1 cellular context compared by ENCODE assay signal in the genomic region with DNA sequence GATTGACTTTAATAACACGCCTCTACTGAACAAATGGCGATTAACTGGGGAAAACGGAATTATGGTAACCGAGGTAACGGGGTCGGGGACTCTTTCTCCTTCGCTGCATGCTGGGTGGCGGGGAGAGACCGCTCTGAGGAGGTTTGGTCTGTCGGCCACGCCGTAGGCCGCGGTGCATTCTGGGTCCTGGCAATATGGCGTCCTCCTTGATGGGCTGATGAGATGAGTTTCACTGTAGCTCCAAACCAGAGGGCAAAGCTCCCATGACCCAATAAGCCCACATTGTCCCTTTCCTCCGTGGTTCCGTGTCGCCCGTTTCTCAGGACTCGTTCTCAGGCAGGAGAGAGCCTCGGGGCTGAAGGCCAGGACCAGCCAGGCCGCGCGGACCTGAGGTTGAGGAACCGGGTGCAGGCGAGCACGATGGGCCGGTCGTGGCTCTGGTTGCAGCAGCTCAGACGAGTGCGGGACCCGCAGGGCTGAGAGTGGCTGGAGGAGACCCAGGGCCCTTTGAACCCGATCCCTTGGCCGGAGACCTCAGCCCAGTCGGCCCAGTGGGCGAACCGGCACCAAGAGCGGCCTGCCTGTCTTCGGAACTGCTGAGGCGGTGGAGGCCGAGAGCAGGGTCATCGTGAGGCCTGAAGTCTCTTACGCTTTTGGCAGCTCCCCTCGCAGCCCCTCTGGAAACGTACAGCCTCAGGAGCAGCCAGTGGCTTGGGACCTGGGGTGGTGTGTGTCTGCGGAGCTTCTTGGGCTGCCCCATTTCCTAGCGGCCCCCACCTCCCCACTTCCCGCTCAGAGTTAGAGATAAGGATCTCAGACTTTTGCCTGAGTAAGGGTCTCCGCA.
TF ChIP-seq lines count a peak whose summit lies in the region.

A gene with protein sequence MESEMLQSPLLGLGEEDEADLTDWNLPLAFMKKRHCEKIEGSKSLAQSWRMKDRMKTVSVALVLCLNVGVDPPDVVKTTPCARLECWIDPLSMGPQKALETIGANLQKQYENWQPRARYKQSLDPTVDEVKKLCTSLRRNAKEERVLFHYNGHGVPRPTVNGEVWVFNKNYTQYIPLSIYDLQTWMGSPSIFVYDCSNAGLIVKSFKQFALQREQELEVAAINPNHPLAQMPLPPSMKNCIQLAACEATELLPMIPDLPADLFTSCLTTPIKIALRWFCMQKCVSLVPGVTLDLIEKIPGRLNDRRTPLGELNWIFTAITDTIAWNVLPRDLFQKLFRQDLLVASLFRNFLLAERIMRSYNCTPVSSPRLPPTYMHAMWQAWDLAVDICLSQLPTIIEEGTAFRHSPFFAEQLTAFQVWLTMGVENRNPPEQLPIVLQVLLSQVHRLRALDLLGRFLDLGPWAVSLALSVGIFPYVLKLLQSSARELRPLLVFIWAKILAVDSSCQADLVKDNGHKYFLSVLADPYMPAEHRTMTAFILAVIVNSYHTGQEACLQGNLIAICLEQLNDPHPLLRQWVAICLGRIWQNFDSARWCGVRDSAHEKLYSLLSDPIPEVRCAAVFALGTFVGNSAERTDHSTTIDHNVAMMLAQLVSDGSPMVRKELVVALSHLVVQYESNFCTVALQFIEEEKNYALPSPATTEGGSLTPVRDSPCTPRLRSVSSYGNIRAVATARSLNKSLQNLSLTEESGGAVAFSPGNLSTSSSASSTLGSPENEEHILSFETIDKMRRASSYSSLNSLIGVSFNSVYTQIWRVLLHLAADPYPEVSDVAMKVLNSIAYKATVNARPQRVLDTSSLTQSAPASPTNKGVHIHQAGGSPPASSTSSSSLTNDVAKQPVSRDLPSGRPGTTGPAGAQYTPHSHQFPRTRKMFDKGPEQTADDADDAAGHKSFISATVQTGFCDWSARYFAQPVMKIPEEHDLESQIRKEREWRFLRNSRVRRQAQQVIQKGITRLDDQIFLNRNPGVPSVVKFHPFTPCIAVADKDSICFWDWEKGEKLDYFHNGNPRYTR (N-terminal part only) (plus strand): TSS at position 184 of the 844 bp plus-strand sequence. CDS start 792 bp downstream, outside the sequence.

TF ChIP-seq in HepG2, 621 proteins besides CTCF, POLR2A, EP300 and RAD21 (continued from another document and continues in another):
- TF ChIP-seq CREM (IDR thresholded peaks at IDR 0.05) = peak; percentile 86
- TF ChIP-seq CREM (CRISPR knock-in tag; IDR thresholded peaks at IDR 0.05) = no peak
- TF ChIP-seq ZNF773 (CRISPR knock-in tag; IDR thresholded peaks at IDR 0.05; ENCODE audit: borderline replicate concordance) = no peak
- TF ChIP-seq EZH2 (conservative IDR thresholded peaks at IDR 0.05; ENCODE audit: low read depth, low read length) = no peak
- TF ChIP-seq ZNF260 (CRISPR knock-in tag; IDR thresholded peaks at IDR 0.05; ENCODE audit: borderline replicate concordance, low read depth) = no peak
- TF ChIP-seq PPARG (CRISPR knock-in tag; conservative IDR thresholded peaks at IDR 0.05) = peak; percentile 62; the same call in 1 of the 2 replicates
- TF ChIP-seq ZFP41 (CRISPR knock-in tag; IDR thresholded peaks at IDR 0.05; ENCODE audit: borderline replicate concordance) = no peak; the same call in 1 of the 2 replicates
- TF ChIP-seq, protein P1, sequence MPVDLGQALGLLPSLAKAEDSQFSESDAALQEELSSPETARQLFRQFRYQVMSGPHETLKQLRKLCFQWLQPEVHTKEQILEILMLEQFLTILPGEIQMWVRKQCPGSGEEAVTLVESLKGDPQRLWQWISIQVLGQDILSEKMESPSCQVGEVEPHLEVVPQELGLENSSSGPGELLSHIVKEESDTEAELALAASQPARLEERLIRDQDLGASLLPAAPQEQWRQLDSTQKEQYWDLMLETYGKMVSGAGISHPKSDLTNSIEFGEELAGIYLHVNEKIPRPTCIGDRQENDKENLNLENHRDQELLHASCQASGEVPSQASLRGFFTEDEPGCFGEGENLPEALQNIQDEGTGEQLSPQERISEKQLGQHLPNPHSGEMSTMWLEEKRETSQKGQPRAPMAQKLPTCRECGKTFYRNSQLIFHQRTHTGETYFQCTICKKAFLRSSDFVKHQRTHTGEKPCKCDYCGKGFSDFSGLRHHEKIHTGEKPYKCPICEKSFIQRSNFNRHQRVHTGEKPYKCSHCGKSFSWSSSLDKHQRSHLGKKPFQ (CRISPR knock-in tag; IDR thresholded peaks at IDR 0.05; ENCODE audit: insufficient replicate concordance) = peak; percentile 86
- TF ChIP-seq, protein P2, sequence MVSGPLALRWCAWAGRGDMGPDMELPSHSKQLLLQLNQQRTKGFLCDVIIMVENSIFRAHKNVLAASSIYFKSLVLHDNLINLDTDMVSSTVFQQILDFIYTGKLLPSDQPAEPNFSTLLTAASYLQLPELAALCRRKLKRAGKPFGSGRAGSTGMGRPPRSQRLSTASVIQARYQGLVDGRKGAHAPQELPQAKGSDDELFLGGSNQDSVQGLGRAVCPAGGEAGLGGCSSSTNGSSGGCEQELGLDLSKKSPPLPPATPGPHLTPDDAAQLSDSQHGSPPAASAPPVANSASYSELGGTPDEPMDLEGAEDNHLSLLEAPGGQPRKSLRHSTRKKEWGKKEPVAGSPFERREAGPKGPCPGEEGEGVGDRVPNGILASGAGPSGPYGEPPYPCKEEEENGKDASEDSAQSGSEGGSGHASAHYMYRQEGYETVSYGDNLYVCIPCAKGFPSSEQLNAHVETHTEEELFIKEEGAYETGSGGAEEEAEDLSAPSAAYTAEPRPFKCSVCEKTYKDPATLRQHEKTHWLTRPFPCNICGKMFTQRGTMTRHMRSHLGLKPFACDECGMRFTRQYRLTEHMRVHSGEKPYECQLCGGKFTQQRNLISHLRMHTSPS (CRISPR knock-in tag; IDR thresholded peaks at IDR 0.05; ENCODE audit: low read depth) = 0 out of 2 replicates have a peak, but pooled peaks have one; percentile 31
- TF ChIP-seq GTF3A (CRISPR knock-in tag; conservative IDR thresholded peaks at IDR 0.05) = 0 out of 2 replicates have a peak, but pooled peaks have one; percentile 38
- TF ChIP-seq, protein P3, sequence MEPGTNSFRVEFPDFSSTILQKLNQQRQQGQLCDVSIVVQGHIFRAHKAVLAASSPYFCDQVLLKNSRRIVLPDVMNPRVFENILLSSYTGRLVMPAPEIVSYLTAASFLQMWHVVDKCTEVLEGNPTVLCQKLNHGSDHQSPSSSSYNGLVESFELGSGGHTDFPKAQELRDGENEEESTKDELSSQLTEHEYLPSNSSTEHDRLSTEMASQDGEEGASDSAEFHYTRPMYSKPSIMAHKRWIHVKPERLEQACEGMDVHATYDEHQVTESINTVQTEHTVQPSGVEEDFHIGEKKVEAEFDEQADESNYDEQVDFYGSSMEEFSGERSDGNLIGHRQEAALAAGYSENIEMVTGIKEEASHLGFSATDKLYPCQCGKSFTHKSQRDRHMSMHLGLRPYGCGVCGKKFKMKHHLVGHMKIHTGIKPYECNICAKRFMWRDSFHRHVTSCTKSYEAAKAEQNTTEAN (CRISPR knock-in tag; conservative IDR thresholded peaks at IDR 0.05) = peak; percentile 93
- TF ChIP-seq, protein P4, sequence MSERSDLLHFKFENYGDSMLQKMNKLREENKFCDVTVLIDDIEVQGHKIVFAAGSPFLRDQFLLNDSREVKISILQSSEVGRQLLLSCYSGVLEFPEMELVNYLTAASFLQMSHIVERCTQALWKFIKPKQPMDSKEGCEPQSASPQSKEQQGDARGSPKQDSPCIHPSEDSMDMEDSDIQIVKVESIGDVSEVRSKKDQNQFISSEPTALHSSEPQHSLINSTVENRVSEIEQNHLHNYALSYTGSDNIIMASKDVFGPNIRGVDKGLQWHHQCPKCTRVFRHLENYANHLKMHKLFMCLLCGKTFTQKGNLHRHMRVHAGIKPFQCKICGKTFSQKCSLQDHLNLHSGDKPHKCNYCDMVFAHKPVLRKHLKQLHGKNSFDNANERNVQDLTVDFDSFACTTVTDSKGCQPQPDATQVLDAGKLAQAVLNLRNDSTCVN (CRISPR knock-in tag; IDR thresholded peaks at IDR 0.05; ENCODE audit: borderline replicate concordance) = no peak; the same call in none of the 2 replicates
- peak; percentile 89 for TF ChIP-seq ZNF776 (CRISPR knock-in tag; IDR thresholded peaks at IDR 0.05)
- TF ChIP-seq HNRNPK (IDR thresholded peaks at IDR 0.05; ENCODE audit: low read depth, low read length, poor library complexity, severe bottlenecking) = no peak
- TF ChIP-seq, protein P5, sequence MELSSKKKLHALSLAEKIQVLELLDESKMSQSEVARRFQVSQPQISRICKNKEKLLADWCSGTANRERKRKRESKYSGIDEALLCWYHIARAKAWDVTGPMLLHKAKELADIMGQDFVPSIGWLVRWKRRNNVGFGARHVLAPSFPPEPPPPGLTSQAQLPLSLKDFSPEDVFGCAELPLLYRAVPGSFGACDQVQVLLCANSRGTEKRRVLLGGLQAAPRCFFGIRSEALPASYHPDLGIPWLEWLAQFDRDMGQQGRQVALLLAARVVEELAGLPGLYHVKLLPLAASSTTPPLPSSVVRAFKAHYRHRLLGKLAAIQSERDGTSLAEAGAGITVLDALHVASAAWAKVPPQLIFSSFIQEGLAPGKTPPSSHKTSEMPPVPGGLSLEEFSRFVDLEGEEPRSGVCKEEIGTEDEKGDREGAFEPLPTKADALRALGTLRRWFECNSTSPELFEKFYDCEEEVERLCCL (CRISPR knock-in tag; IDR thresholded peaks at IDR 0.05; ENCODE audit: borderline replicate concordance) = peak; percentile 96
- TF ChIP-seq MXI1 (IDR thresholded peaks at IDR 0.05; ENCODE audit: borderline replicate concordance, low read depth, low read length) = peak; percentile 96
- TF ChIP-seq AGO1 (IDR thresholded peaks at IDR 0.05; ENCODE audit: low read depth, low read length, poor library complexity, severe bottlenecking) = no peak
- TF ChIP-seq CAMTA2 (CRISPR knock-in tag; IDR thresholded peaks at IDR 0.05; ENCODE audit: borderline replicate concordance) = peak; percentile 75; the same call in 1 of the 2 replicates
- TF ChIP-seq BRD4 (CRISPR knock-in tag; IDR thresholded peaks at IDR 0.05) = peak; percentile 100
- TF ChIP-seq ZNF619 (CRISPR knock-in tag; IDR thresholded peaks at IDR 0.05) = peak; percentile 94; the same call in 1 of the 2 replicates
- TF ChIP-seq, protein P6, sequence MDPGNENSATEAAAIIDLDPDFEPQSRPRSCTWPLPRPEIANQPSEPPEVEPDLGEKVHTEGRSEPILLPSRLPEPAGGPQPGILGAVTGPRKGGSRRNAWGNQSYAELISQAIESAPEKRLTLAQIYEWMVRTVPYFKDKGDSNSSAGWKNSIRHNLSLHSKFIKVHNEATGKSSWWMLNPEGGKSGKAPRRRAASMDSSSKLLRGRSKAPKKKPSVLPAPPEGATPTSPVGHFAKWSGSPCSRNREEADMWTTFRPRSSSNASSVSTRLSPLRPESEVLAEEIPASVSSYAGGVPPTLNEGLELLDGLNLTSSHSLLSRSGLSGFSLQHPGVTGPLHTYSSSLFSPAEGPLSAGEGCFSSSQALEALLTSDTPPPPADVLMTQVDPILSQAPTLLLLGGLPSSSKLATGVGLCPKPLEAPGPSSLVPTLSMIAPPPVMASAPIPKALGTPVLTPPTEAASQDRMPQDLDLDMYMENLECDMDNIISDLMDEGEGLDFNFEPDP (CRISPR knock-in tag; conservative IDR thresholded peaks at IDR 0.05) = peak; percentile 99
- TF ChIP-seq YEATS2 (CRISPR knock-in tag; IDR thresholded peaks at IDR 0.05; ENCODE audit: borderline replicate concordance) = peak; percentile 98
- peak; percentile 99 for TF ChIP-seq ZNF782 (CRISPR knock-in tag; IDR thresholded peaks at IDR 0.05; ENCODE audit: borderline replicate concordance)
- TF ChIP-seq TMF1 (CRISPR knock-in tag; IDR thresholded peaks at IDR 0.05; ENCODE audit: low read depth) = 0 out of 2 replicates have a peak, but pooled peaks have one; percentile 15
- TF ChIP-seq, protein P7, sequence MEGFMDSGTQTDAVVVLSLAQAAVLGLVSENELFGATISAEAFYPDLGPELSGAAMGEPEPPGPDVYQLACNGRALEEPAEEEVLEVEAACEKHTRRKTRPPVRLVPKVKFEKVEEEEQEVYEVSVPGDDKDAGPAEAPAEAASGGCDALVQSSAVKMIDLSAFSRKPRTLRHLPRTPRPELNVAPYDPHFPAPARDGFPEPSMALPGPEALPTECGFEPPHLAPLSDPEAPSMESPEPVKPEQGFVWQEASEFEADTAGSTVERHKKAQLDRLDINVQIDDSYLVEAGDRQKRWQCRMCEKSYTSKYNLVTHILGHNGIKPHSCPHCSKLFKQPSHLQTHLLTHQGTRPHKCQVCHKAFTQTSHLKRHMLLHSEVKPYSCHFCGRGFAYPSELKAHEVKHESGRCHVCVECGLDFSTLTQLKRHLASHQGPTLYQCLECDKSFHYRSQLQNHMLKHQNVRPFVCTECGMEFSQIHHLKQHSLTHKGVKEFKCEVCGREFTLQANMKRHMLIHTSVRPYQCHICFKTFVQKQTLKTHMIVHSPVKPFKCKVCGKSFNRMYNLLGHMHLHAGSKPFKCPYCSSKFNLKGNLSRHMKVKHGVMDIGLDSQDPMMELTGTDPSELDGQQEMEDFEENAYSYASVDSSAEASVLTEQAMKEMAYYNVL (CRISPR knock-in tag; IDR thresholded peaks at IDR 0.05; ENCODE audit: borderline replicate concordance) = peak; percentile 84; the same call in 1 of the 2 replicates
- peak; percentile 92 for TF ChIP-seq TARDBP (CRISPR knock-in tag; IDR thresholded peaks at IDR 0.05)
- no peak; the same call in 1 of the 2 replicates for TF ChIP-seq ZNF180 (CRISPR knock-in tag; IDR thresholded peaks at IDR 0.05; ENCODE audit: borderline replicate concordance, low read depth)
- peak; percentile 93 for TF ChIP-seq KDM4B (CRISPR knock-in tag; IDR thresholded peaks at IDR 0.05)
- no peak for TF ChIP-seq ZEB1 (IDR thresholded peaks at IDR 0.05; ENCODE audit: insufficient replicate concordance, low read depth)
- no peak for TF ChIP-seq SRF (IDR thresholded peaks at IDR 0.05; ENCODE audit: low read depth, low read length)
- TF ChIP-seq, protein P8, sequence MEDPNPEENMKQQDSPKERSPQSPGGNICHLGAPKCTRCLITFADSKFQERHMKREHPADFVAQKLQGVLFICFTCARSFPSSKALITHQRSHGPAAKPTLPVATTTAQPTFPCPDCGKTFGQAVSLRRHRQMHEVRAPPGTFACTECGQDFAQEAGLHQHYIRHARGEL (CRISPR knock-in tag; IDR thresholded peaks at IDR 0.05) = no peak
- no peak for TF ChIP-seq NFKBIZ (CRISPR knock-in tag; IDR thresholded peaks at IDR 0.05)
- peak; percentile 44 for TF ChIP-seq ZNF629 (CRISPR knock-in tag; conservative IDR thresholded peaks at IDR 0.05)
- peak; percentile 92 for TF ChIP-seq KLF6 (CRISPR knock-in tag; IDR thresholded peaks at IDR 0.05)
- TF ChIP-seq, protein P9, sequence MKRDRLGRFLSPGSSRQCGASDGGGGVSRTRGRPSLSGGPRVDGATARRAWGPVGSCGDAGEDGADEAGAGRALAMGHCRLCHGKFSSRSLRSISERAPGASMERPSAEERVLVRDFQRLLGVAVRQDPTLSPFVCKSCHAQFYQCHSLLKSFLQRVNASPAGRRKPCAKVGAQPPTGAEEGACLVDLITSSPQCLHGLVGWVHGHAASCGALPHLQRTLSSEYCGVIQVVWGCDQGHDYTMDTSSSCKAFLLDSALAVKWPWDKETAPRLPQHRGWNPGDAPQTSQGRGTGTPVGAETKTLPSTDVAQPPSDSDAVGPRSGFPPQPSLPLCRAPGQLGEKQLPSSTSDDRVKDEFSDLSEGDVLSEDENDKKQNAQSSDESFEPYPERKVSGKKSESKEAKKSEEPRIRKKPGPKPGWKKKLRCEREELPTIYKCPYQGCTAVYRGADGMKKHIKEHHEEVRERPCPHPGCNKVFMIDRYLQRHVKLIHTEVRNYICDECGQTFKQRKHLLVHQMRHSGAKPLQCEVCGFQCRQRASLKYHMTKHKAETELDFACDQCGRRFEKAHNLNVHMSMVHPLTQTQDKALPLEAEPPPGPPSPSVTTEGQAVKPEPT (CRISPR knock-in tag; IDR thresholded peaks at IDR 0.05; ENCODE audit: low read depth) = peak; percentile 93
